8 cellular contexts compared by ENCODE assay signal in the genomic region with DNA sequence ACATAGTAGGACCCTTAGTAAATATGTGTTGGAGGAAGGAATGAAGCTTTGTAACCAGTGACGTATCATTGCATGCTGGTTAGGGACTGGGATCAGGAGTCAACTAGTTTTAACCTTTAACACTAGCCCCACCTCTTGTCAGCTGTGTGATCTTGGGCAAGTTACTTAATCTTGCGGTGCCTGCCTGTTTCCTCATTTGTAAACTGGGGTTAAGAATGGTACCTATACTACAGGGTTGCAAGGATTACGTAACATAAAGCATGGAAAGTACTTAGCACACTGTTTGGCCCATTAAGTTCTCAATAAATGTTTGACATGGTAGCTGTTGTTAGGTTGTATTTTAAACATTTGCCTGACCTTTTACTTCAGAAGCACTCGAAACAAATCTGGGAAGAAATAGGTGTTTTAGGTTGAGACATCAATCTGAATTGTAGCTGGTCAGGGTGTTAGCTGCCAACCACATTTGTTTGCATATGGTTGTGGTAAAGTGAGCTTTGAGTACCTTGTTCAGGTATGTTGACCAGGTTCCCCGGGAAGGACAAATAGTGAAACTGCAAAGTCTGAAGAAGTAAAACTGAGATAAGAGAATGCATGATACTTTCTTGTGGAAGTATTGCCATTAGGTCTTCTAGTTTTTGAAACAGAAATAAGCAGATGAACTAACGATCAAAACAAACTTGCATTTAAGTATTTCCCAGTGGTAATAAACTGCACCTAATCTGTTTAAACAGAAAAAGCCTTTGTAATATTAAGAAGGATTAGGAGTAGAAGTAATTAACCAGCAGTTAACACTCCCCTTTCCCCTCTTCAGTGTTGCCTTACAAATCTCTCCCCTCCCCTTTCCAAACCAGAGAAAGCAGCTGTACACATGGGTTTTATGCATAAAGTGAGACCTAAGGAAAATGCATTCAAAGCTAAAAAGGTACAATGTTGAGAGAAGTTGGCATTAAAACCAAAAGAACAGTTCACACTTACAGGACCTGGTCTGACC. TPM values are rescaled to one million over a fixed set of nuclear protein-coding genes. Genes with fewer than 3 reads are reported as not detected.
DNase-seq lines count a peak whose midpoint lies in the region; ATAC-seq, FAIRE-seq and TF ChIP-seq lines count a peak whose summit lies in the region.

No MANE protein-coding gene starts in this region.

- SMC1A ChIA-PET in GM12878 (lab: Charles Lee; ENCODE audit: uncharacterized antibody, unreplicated experiment) = interaction anchor here (0.9 to 4.4 kb wide), 12 partner anchors 10 to 119 kb away, joined by 3 to 32 read pairs (median 6); partner anchors contain the start of genes C3orf49 and SCAANT1

- no peaks in the 10 kb centered on the region for H3K9me3 Mint-ChIP-seq in CD4-positive, alpha-beta memory T cell

- CTCF ChIA-PET in CD4-positive, alpha-beta memory T cell (lab: Charles Lee; ENCODE audit: partially characterized antibody) = interaction anchor here (0.8 to 1.8 kb wide), 4 partner anchors 10 to 86 kb away, joined by 3 to 7 read pairs (median 4); no protein-coding TSS in a partner anchor
- CTCF ChIA-PET in GM12878 (lab: Yijun Ruan, JAX) = interaction anchor here (0.7 to 2.6 kb wide), 15 partner anchors 10 to 121 kb away, joined by 3 to 10 read pairs (median 3); partner anchors contain the start of gene C3orf49

- peaks cover 50% of the 10 kb centered on the region for H3K4me1 ChIP-seq in CD4-positive, alpha-beta memory T cell (ENCODE audit: insufficient read depth, low read length)
- H3K4me1 ChIP-seq in GM12878 (ENCODE audit: control insufficient read depth, insufficient read depth, low read length) (peaks cover 43% of the 10 kb centered on the region), gastrocnemius medialis (peaks cover 36 to 38% of the 10 kb centered on the region in 2 donors)

- H3K27me3 Mint-ChIP-seq in CD4-positive, alpha-beta memory T cell = no peaks in the 10 kb centered on the region

- POLR2A ChIA-PET in CD4-positive, alpha-beta memory T cell (lab: Charles Lee; ENCODE audit: partially characterized antibody) = interaction anchor here (0.6 to 1.6 kb wide), 3 partner anchors 9 to 75 kb away, joined by 3 to 5 read pairs (median 4); partner anchors contain the start of genes ATXN7, SCAANT1 and THOC7
- POLR2A ChIA-PET in GM12878 (lab: Charles Lee) = interaction anchor here (0.6 to 2.8 kb wide), 4 partner anchors 9 to 85 kb away, joined by 3 to 15 read pairs (median 4); no protein-coding TSS in a partner anchor

- intact Hi-C loops in CD4-positive, alpha-beta memory T cell (cut with micrococcal nuclease) = no loop called here
- intact Hi-C loops in GM12878 (cut with micrococcal nuclease; ENCODE audit: unreplicated experiment) = no loop called here
- intact Hi-C loops in posterior vena cava (cut with DNase I) = no loop called here
- intact Hi-C loops in head of caudate nucleus (cut with DNase I) = no loop called here
- intact Hi-C loops in gastrocnemius medialis (cut with DNase I; ENCODE audit: low total_unique reads) = loop anchor here (2.0 kb wide), 1 partner anchor 25 kb away; the partner anchor contains the start of gene SCAANT1

- H3K4me3 ChIP-seq in CD4-positive, alpha-beta memory T cell (ENCODE audit: low read length in 2 of 2) = no peak overlapping the region
- peak overlapping the region; percentile 11; the same call in 1 of the 2 replicates for H3K4me3 ChIP-seq in GM12878
- H3K4me3 ChIP-seq in gastrocnemius medialis = no peak overlapping the region

- peaks cover 49 to 94% (median 62%) of the 10 kb centered on the region in 4 donors for H3K4me1 Mint-ChIP-seq in CD4-positive, alpha-beta memory T cell

- TF ChIP-seq RAD21 in GM12878 (IDR thresholded peaks at IDR 0.05; ENCODE audit: insufficient read depth, low read depth, low read length) = no peak

- peak; percentile 70 for ATAC-seq in GM19438 (IDR thresholded peaks at IDR 0.05; ENCODE audit: low read depth, unreplicated experiment)
- peak; percentile 55 for ATAC-seq in HG03378 (IDR thresholded peaks at IDR 0.05; ENCODE audit: unreplicated experiment)
- ATAC-seq in GM12878 = peak; percentile 83
- ATAC-seq in gastrocnemius medialis = no peak

- peak in 1 of 5 donors; percentile 18 for DNase-seq in CD4-positive, alpha-beta memory T cell
- DNase-seq in GM12878 (ENCODE audit: low read depth, low spot score) (peak; percentile 55), posterior vena cava (ENCODE audit: low spot score) (no peak), head of caudate nucleus (no peak), gastrocnemius medialis (no peak)
- DNase-seq in stimulated activated CD4-positive, alpha-beta T cell treated with anti-CD3 and anti-CD28 coated beads, Interleukin-2, amount 100 ng/mL, for 24 hours = no peak

- H4K20me1 ChIP-seq in GM12878 (ENCODE audit: control insufficient read depth, insufficient read depth) = peaks cover 4% of the 10 kb centered on the region; the same call in 1 of the 2 replicates

- BruUV-seq in GM12878 (replicated peaks; lab: Mats Ljungman, UMichigan) = no TSS peak

- H2AFZ ChIP-seq in GM12878 (ENCODE audit: control insufficient read depth, low read depth, low read length) = no peak overlapping the region

- TF ChIP-seq POLR2A in GM12878 (IDR thresholded peaks at IDR 0.05; ENCODE audit: low read depth, low read length) (no peak), gastrocnemius medialis (IDR thresholded peaks at IDR 0.05) (no peak)

- no peaks in the 10 kb centered on the region for H3K9me3 ChIP-seq in CD4-positive, alpha-beta memory T cell (ENCODE audit: control insufficient read depth in 1 of 2, low read length in 2 of 2)
- H3K9me3 ChIP-seq in GM12878 (replicated peaks; ENCODE audit: control insufficient read depth, insufficient read depth, low read length) = no peaks in the 10 kb centered on the region
- no peaks in the 10 kb centered on the region for H3K9me3 ChIP-seq in gastrocnemius medialis

- H3K36me3 Mint-ChIP-seq in CD4-positive, alpha-beta memory T cell = peaks cover 3 to 4% of the 10 kb centered on the region in 2 donors

- in situ Hi-C loops in GM12878 (cut with MboI) (no loop called here), gastrocnemius medialis (cut with MboI; ENCODE audit: low sequenced_read_pairs in 4 of 4) (no loop called here)

- H3K27ac ChIP-seq in CD4-positive, alpha-beta memory T cell (ENCODE audit: low read depth, low read length) = no peak overlapping the region
- H3K27ac ChIP-seq in GM12878 (ENCODE audit: control insufficient read depth, insufficient read depth) = peak overlapping the region; percentile 44; the same call in 1 of the 2 replicates
- no peak overlapping the region for H3K27ac ChIP-seq in gastrocnemius medialis

- no peaks in the 10 kb centered on the region for H3K36me3 ChIP-seq in CD4-positive, alpha-beta memory T cell (ENCODE audit: insufficient read depth, low read length)
- H3K36me3 ChIP-seq in GM12878 (ENCODE audit: control insufficient read depth in 2 of 2, insufficient read depth in 2 of 2, low read length in 1 of 2) = no peaks in the 10 kb centered on the region; a peak in 2 of 4 replicates
- H3K36me3 ChIP-seq in gastrocnemius medialis = no peaks in the 10 kb centered on the region

- H3K79me2 ChIP-seq in GM12878 (ENCODE audit: control insufficient read depth, insufficient read depth, low read length) = peaks cover 29% of the 10 kb centered on the region

- RAD21 ChIA-PET in GM12878 (lab: Charles Lee; ENCODE audit: unreplicated experiment) = interaction anchor here (0.8 to 2.6 kb wide), 8 partner anchors 10 to 105 kb away, joined by 3 to 15 read pairs (median 4); partner anchors contain the start of gene PSMD6

- H3K4me2 ChIP-seq in GM12878 (ENCODE audit: control insufficient read depth, insufficient read depth) = peak overlapping the region; percentile 56

- H3K27ac Mint-ChIP-seq in CD4-positive, alpha-beta memory T cell = peak overlapping the region; percentile 0 to 73 (median 50)

- 0 out of 4 replicates have a peak, but pooled peaks of 1 of the 2 experiments have one; percentile 8 for TF ChIP-seq EP300 in GM12878 (IDR thresholded peaks at IDR 0.05; ENCODE audit: borderline replicate concordance in 1 of 2, control insufficient read depth in 1 of 2, low read depth in 2 of 2, low read length in 2 of 2)

- WGBS in GM12878 (ENCODE audit: insufficient coverage, insufficient replicate concordance, low lambda C conversion rate, missing lambda C conversion rate) = 8% methylated on average over 6 of the region's 6 CpGs

- H3K27me3 ChIP-seq in CD4-positive, alpha-beta memory T cell (ENCODE audit: insufficient read depth, low read length) = no peaks in the 10 kb centered on the region
- H3K27me3 ChIP-seq in GM12878 (replicated peaks in 1 of 2; ENCODE audit: control insufficient read depth in 2 of 2, insufficient read depth in 2 of 2, low read length in 1 of 2) (no peaks in the 10 kb centered on the region), gastrocnemius medialis (no peaks in the 10 kb centered on the region)

- FAIRE-seq in GM12878 (lab: Jason Lieb, UNC) = peak; percentile 75

- H3K9ac ChIP-seq in GM12878 (ENCODE audit: control insufficient read depth, insufficient read depth, low read length) = no peak overlapping the region; the same call in 1 of the 2 replicates

- H3K4me3 Mint-ChIP-seq in CD4-positive, alpha-beta memory T cell = peak overlapping the region in 2 of 8 donors; percentile 3 to 15

- TF ChIP-seq CTCF in GM12878 (IDR thresholded peaks at IDR 0.05 in 2 of 3, conservative IDR thresholded peaks at IDR 0.05 in 1 of 3; ENCODE audit: control insufficient read depth in 2 of 3, extremely low read depth in 1 of 3, insufficient read depth in 1 of 3, low read depth in 3 of 3, low read length in 3 of 3) = peak in 1 of 3 experiments; percentile 27; a peak in 1 of 6 replicates
- no peak for TF ChIP-seq CTCF in gastrocnemius medialis (IDR thresholded peaks at IDR 0.05 in 4 of 5, conservative IDR thresholded peaks at IDR 0.05 in 1 of 5)

RNA-seq across cellular contexts. Expression of gene SCAANT1, which starts 25.8 kb away (rescaled TPM):
- not detected for total RNA-seq in CD4-positive, alpha-beta memory T cell
- not detected for polyA plus RNA-seq in CD4-positive, alpha-beta memory T cell
- not detected in 2 replicates for total RNA-seq in GM12878 (2013; cell fraction: nucleolus; rRNA removed)
- total RNA-seq in GM12878 (2014; rRNA removed) = 2.1 TPM in 1 of 2 replicates, not detected in the other
- total RNA-seq in GM12878 (2014; rRNA removed; fragmentation: Illumina TruSeq; extraction: Trizol) = 2.4 TPM in 1 of 2 replicates, not detected in the other
- 1.5 and 1.7 TPM in 2 replicates for total RNA-seq in GM12878 (2021)
- not detected for polyA plus RNA-seq in GM12878 (2011; ENCODE audit: low read depth)
- polyA plus RNA-seq in GM12878 (2011; rRNA removed) = 1.7 TPM in 1 of 2 replicates, not detected in the other
- not detected in 2 replicates for polyA plus RNA-seq in GM12878 (2011; cell fraction: cytosol; rRNA removed)
- not detected in 2 replicates for polyA plus RNA-seq in GM12878 (2011; cell fraction: nucleus; rRNA removed)
- polyA plus RNA-seq in GM12878 (2012) = 3.2 TPM in 1 of 2 replicates, not detected in the other
- polyA plus RNA-seq in GM12878 (2014; fragmentation: Illumina TruSeq; extraction: Trizol) = not detected in 2 replicates
- polyA plus RNA-seq in GM12878 (2014; fragmentation: Nextera tagmentation; extraction: Ambion mirVana) = under 1 TPM in 1 of 2 experiments, not detected in 1; 0.60 TPM
- not detected in 2 replicates for polyA plus RNA-seq in GM12878 (2014; rRNA removed)
- polyA plus RNA-seq in GM12878 (2016; fragmentation: Nextera tagmentation; extraction: Ambion mirVana) = under 1 TPM; 0.95 TPM
- polyA minus RNA-seq in GM12878 (2011; rRNA and poly(A)+ RNA removed) = not detected in 2 replicates
- not detected in 2 replicates for polyA minus RNA-seq in GM12878 (2011; cell fraction: cytosol; rRNA and poly(A)+ RNA removed)
- polyA minus RNA-seq in GM12878 (2011; cell fraction: nucleus; rRNA and poly(A)+ RNA removed) = not detected in 2 replicates
- not detected for total RNA-seq in posterior vena cava
- not detected for total RNA-seq in gastrocnemius medialis

Comparison
In these comparisons a context has a peak if more than half of its experiments do, and no peak if none do; other contexts are left out.
1. ATAC-seq: peak in GM19438 (single experiment), HG03378 (single experiment) and GM12878 (single experiment); none in gastrocnemius medialis (0 of 2).